17 cellular contexts compared by ENCODE assay signal in the genomic region with DNA sequence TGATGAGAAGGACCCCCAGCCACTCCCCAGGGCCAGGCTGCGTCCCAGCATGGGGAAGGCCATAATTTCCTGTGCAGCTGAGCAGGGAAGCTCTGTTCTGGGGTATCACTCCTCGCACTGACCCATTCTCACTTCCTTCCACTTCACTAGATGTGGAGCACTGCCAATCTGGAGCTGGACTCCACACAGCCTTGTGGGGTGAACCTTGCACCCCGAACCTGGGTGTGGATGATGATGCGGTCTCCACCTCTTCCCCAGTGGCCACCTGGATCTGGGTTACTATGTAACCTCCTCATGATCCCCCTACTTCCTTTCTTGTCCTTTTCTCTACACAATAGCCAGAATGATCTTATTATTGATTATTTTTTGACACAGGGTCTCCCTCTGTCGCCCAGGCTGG. TPM values are rescaled to one million over a fixed set of nuclear protein-coding genes. Genes with fewer than 3 reads are reported as not detected.
DNase-seq lines count a peak whose midpoint lies in the region; ATAC-seq, FAIRE-seq and TF ChIP-seq lines count a peak whose summit lies in the region.
"Had no signal": no experiment of that assay in that cellular context is flagged by ENCODE, and none has a peak within 500 bp of the region (broad histone marks: within the 10 kb centered on the region; RNA-seq: fewer than 3 reads in every experiment).

No MANE protein-coding gene starts in this region.

- H3K14ac ChIP-seq in H9 (ENCODE audit: insufficient read depth, low read length) (no peak overlapping the region), trophoblast cell (ENCODE audit: low read length) (no peak overlapping the region)

- H4K91ac ChIP-seq in H9 (ENCODE audit: insufficient read length, low read depth, low read length) = no peak overlapping the region
- H4K91ac ChIP-seq in trophoblast cell (ENCODE audit: low read depth, low read length) = no peak overlapping the region

- DNase-seq in H9 (no peak), WERI-Rb-1 (no peak), left colon (peak in 1 of 2 donors; percentile 29), trophoblast cell (no peak), frontal cortex (ENCODE audit: low spot score in 2 of 2) (no peak), SW480 (ENCODE audit: low spot score) (no peak), hepatic stellate cell (ENCODE audit: low spot score) (no peak), NCI-H524 treated with DMSO at 0.1 percent for 48 hours (lab: John Stamatoyannopoulos, UW) (no peak)
- DNase-seq: KBM-7, NCI-H1092 treated with DMSO at 0.1 percent for 48 hours, NCI-H146, NCI-H2029, NCI-H345, SHP77 had no signal

- no peak overlapping the region for H4K12ac ChIP-seq in trophoblast cell (ENCODE audit: low read depth, low read length)

- no peaks in the 10 kb centered on the region for H3K9me3 Mint-ChIP-seq in H9

- TF ChIP-seq CTCF in H9 (conservative IDR thresholded peaks at IDR 0.05) = no peak
- TF ChIP-seq CTCF in WERI-Rb-1 (IDR thresholded peaks at IDR 0.05; ENCODE audit: low read depth, low read length) = no peak

- no peak overlapping the region for H3K4ac ChIP-seq in H9 (ENCODE audit: low read depth, low read length)
- no peak overlapping the region for H3K4ac ChIP-seq in trophoblast cell (ENCODE audit: low read depth, low read length)

- H2AK5ac ChIP-seq in H9 (ENCODE audit: insufficient read length, low read length) (no peak overlapping the region), trophoblast cell (ENCODE audit: low read length) (no peak overlapping the region)

- no peaks in the 10 kb centered on the region for H3K27me3 ChIP-seq in H9 (ENCODE audit: insufficient read depth, low read length)
- no peaks in the 10 kb centered on the region for H3K27me3 ChIP-seq in WERI-Rb-1 (ENCODE audit: insufficient read depth, low read depth, severe bottlenecking)
- H3K27me3 ChIP-seq in trophoblast cell (ENCODE audit: insufficient read depth, low read length) = no peaks in the 10 kb centered on the region

- H3K79me2 ChIP-seq in H9 (ENCODE audit: insufficient read depth, low read length) = no peaks in the 10 kb centered on the region
- H3K79me2 ChIP-seq in trophoblast cell (ENCODE audit: control insufficient read depth, insufficient read depth, low read length, poor library complexity) = no peaks in the 10 kb centered on the region

- H3K36me3 Mint-ChIP-seq in H9 (ENCODE audit: insufficient read depth in 1 of 3, low read depth in 3 of 3) = 0 out of 7 replicates have a peak, but pooled peaks cover 0 to 6% (median 0%) of the 10 kb centered on the region in 3 experiments

- peak overlapping the region in 2 of 3 experiments; percentile 76 to 88; a peak in 3 of 7 replicates for H3K27ac Mint-ChIP-seq in H9

- no peak overlapping the region for H2BK120ac ChIP-seq in H9 (ENCODE audit: low read depth, low read length, poor library complexity, severe bottlenecking)
- no peak overlapping the region for H2BK120ac ChIP-seq in trophoblast cell (ENCODE audit: insufficient read depth, low read length, poor library complexity)

- no peak overlapping the region for H2BK20ac ChIP-seq in H9 (ENCODE audit: low read depth, low read length, poor library complexity, severe bottlenecking)

- no peak overlapping the region for H3K23ac ChIP-seq in H9 (ENCODE audit: insufficient read length, low read depth, low read length)
- peak overlapping the region; percentile 42 for H3K23ac ChIP-seq in trophoblast cell (ENCODE audit: low read length)

- no peak overlapping the region for H3K56ac ChIP-seq in H9 (ENCODE audit: insufficient read length, low read depth, low read length)

- peak; percentile 54 for ATAC-seq in left colon

- H3K36me3 ChIP-seq in WERI-Rb-1 = no peaks in the 10 kb centered on the region
- H3K36me3 ChIP-seq in trophoblast cell (ENCODE audit: control insufficient read depth in 1 of 2, insufficient read depth in 2 of 2, low read length in 2 of 2) = peaks cover 10 to 14% of the 10 kb centered on the region in 2 experiments

- H2BK12ac ChIP-seq in H9 (ENCODE audit: insufficient read length, low read depth, low read length) (no peak overlapping the region), trophoblast cell (ENCODE audit: low read length) (no peak overlapping the region)

- no peaks in the 10 kb centered on the region for H4K20me1 ChIP-seq in H9 (ENCODE audit: control insufficient read depth, insufficient read depth, insufficient read length)

- no peak overlapping the region for H2BK5ac ChIP-seq in H9 (ENCODE audit: insufficient read length, low read length)
- no peak overlapping the region for H2BK5ac ChIP-seq in trophoblast cell (ENCODE audit: low read depth, low read length, poor library complexity)

- no peak overlapping the region for H3T11ph ChIP-seq in H9 (ENCODE audit: low read length)

- no peak overlapping the region for H2BK15ac ChIP-seq in H9 (ENCODE audit: low read depth, low read length)

- H3K9ac ChIP-seq in H9 (ENCODE audit: extremely low read depth, insufficient read length, low read length) (no peak overlapping the region), trophoblast cell (ENCODE audit: low read length) (no peak overlapping the region)

- FAIRE-seq in frontal cortex (lab: Jason Lieb, UNC) = no peak
- FAIRE-seq: D721Med, GM19239, H1 had no signal

- H3K9me3 ChIP-seq in H9 (ENCODE audit: control insufficient read depth, low read depth, low read length) (no peaks in the 10 kb centered on the region), WERI-Rb-1 (ENCODE audit: severe bottlenecking) (no peaks in the 10 kb centered on the region), trophoblast cell (ENCODE audit: insufficient read depth, low read depth, low read length) (no peaks in the 10 kb centered on the region)

- no peaks in the 10 kb centered on the region for H3K79me1 ChIP-seq in H9 (ENCODE audit: insufficient read depth, low read depth, low read length, poor library complexity, severe bottlenecking)
- H3K79me1 ChIP-seq in trophoblast cell (ENCODE audit: low read length) = no peaks in the 10 kb centered on the region

- H3K4me1 ChIP-seq in H9 (ENCODE audit: insufficient read depth, low read length) (peaks cover 4% of the 10 kb centered on the region; the same call in 1 of the 2 replicates), trophoblast cell (ENCODE audit: control insufficient read depth in 1 of 2, insufficient read depth in 2 of 2, low read length in 2 of 2) (peaks cover 2 to 3% of the 10 kb centered on the region in 2 experiments)

- H2AFZ ChIP-seq in H9 (ENCODE audit: low read length) (no peak overlapping the region), trophoblast cell (ENCODE audit: insufficient read depth, low read length, poor library complexity) (no peak overlapping the region)

- no peaks in the 10 kb centered on the region for H3K27me3 Mint-ChIP-seq in H9 (ENCODE audit: low read depth)

- H3K27ac ChIP-seq in H9 (ENCODE audit: insufficient read length, low read depth, low read length) (no peak overlapping the region), WERI-Rb-1 (peak overlapping the region; percentile 22), trophoblast cell (ENCODE audit: low read depth, low read length) (no peak overlapping the region)

- H3K23me2 ChIP-seq in H9 (ENCODE audit: insufficient read length, low read depth, low read length, poor library complexity, severe bottlenecking) = no peaks in the 10 kb centered on the region

- H3K4me1 Mint-ChIP-seq in H9 = peaks cover 11 to 14% of the 10 kb centered on the region in 2 experiments

- no peak overlapping the region for H3K4me3 Mint-ChIP-seq in H9

- no peak overlapping the region for H4K8ac ChIP-seq in H9 (replicated peaks; ENCODE audit: insufficient read length, low read depth, low read length)
- H4K8ac ChIP-seq in trophoblast cell (ENCODE audit: low read depth, low read length) = no peak overlapping the region

- H4K5ac ChIP-seq in H9 (ENCODE audit: insufficient read length, low read depth, low read length) = no peak overlapping the region

- no CpG with 5 or more reads among the region's 5 CpGs for whole genome bisulfite sequencing in H9 (ENCODE audit: extremely low coverage, insufficient read length, low lambda C conversion rate)
- WGBS in trophoblast cell (ENCODE audit: extremely low coverage, insufficient coverage, insufficient read length) = no CpG with 5 or more reads among the region's 5 CpGs

- intact Hi-C loops in left colon (cut with DNase I, micrococcal nuclease) = no loop called here

- no peak overlapping the region for H3K4me3 ChIP-seq in WERI-Rb-1 (ENCODE audit: low read depth, low read length)
- H3K4me3 ChIP-seq in trophoblast cell (ENCODE audit: low read depth, low read length) = no peak overlapping the region

- H3K18ac ChIP-seq in H9 (ENCODE audit: insufficient read length, low read depth, low read length) = no peak overlapping the region
- H3K18ac ChIP-seq in trophoblast cell (ENCODE audit: low read length) = no peak overlapping the region

- no peak overlapping the region for H3K4me2 ChIP-seq in H9 (ENCODE audit: insufficient read depth, insufficient read length, low read length)
- H3K4me2 ChIP-seq in trophoblast cell (ENCODE audit: low read length) = no peak overlapping the region

RNA-seq across cellular contexts. Expression of a gene that starts 36.7 kb away (rescaled TPM):
- total RNA-seq in H9 (2021) (43.0 and 44.4 TPM in 2 replicates), left colon (10 to 100 TPM; 25.7 to 30.9 TPM), frontal cortex (44.0 TPM)
- 25.8 and 28.5 TPM in 2 replicates for polyA plus RNA-seq in trophoblast cell (2013)

RNA-seq across cellular contexts. Expression of a gene that starts 49.6 kb away (rescaled TPM):
- 100 and 101 TPM in 2 replicates for total RNA-seq in H9 (2021)
- total RNA-seq in left colon = 100 to 1,000 TPM; 235 to 251 TPM
- 40.1 and 42.2 TPM in 2 replicates for polyA plus RNA-seq in trophoblast cell (2013)
- total RNA-seq in frontal cortex = 143 TPM
